12 cellular contexts compared by ENCODE assay signal in the genomic region with DNA sequence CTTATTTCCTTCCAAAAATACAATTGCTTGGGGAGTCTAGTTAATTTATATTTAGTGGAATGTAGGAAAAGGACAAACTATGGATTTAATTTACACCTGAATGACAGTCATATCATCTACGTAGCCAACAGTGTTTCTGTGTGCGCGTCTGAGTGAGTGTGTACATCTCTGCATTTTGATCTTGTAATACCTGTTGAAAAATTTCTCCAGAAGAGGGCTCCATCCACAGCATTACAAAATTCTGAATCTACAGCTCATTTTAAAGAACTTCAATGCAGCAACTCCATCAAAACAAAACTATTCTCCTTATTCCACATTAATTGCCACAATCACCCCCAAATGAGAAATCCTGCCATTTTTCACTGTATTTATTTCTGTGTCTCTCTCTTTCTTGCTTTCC. TPM values are rescaled to one million over a fixed set of nuclear protein-coding genes. Genes with fewer than 3 reads are reported as not detected.
DNase-seq lines count a peak whose midpoint lies in the region; ATAC-seq, FAIRE-seq and TF ChIP-seq lines count a peak whose summit lies in the region.
"Had no signal": no experiment of that assay in that cellular context is flagged by ENCODE, and none has a peak within 500 bp of the region (broad histone marks: within the 10 kb centered on the region; RNA-seq: fewer than 3 reads in every experiment).

No MANE protein-coding gene starts in this region.

- H3K36me3 ChIP-seq in BJ (ENCODE audit: control insufficient read depth, insufficient read depth, low read length) (no peaks in the 10 kb centered on the region), HUES6 (ENCODE audit: control insufficient read depth, insufficient read depth, low read length) (no peaks in the 10 kb centered on the region), GM12878 (ENCODE audit: control insufficient read depth in 2 of 2, insufficient read depth in 2 of 2, low read length in 1 of 2) (no peaks in the 10 kb centered on the region), left lung (no peaks in the 10 kb centered on the region)

- H3K27ac ChIP-seq in HUES6 (ENCODE audit: low read depth, low read length) (no peak overlapping the region; the same call in 1 of the 2 replicates), GM12878 (ENCODE audit: control insufficient read depth, insufficient read depth) (no peak overlapping the region), left lung (no peak overlapping the region)

- CTCF ChIA-PET in BJ (lab: Yijun Ruan, JAX) (interaction anchor here (0.7 to 2.0 kb wide), 16 partner anchors 9 to 817 kb away, joined by 3 to 12 read pairs (median 3); no protein-coding TSS in a partner anchor), GM12878 (lab: Yijun Ruan, JAX) (interaction anchor here (0.6 to 2.1 kb wide), 15 partner anchors 8 to 622 kb away, joined by 3 to 17 read pairs (median 4); no protein-coding TSS in a partner anchor)
- CTCF ChIA-PET in activated CD4-positive, alpha-beta T cell treated with anti-CD3 and anti-CD28 coated beads, Interleukin-2, amount 10 ng/mL, durations not matched to agents 7 days and 5 days (lab: Charles Lee), result no interaction called here

- TF ChIP-seq POLR2A in GM12878 (IDR thresholded peaks at IDR 0.05; ENCODE audit: low read depth, low read length), result no peak

- no peak overlapping the region for H3K9ac ChIP-seq in HUES6 (ENCODE audit: low read length)
- H3K9ac ChIP-seq in GM12878 (ENCODE audit: control insufficient read depth, insufficient read depth, low read length), result no peak overlapping the region

- H3K27ac Mint-ChIP-seq in activated CD4-positive, alpha-beta T cell treated with anti-CD3 and anti-CD28 coated beads, Interleukin-2, amount 10 ng/mL, durations not matched to agents 7 days and 5 days, result no peak overlapping the region
- H3K27ac Mint-ChIP-seq: activated naive CD4-positive, alpha-beta T cell treated with anti-CD3 and anti-CD28 coated beads, Interleukin-2, amount 50 U/mL, for 24 hours; naive thymus-derived CD8-positive, alpha-beta T cell had no signal

- no peaks in the 10 kb centered on the region for H3K9me3 Mint-ChIP-seq in activated CD4-positive, alpha-beta T cell treated with anti-CD3 and anti-CD28 coated beads, Interleukin-2, amount 10 ng/mL, durations not matched to agents 7 days and 5 days
- H3K9me3 Mint-ChIP-seq: activated naive CD4-positive, alpha-beta T cell treated with anti-CD3 and anti-CD28 coated beads, Interleukin-2, amount 50 U/mL, for 24 hours; naive thymus-derived CD8-positive, alpha-beta T cell had no signal

- FAIRE-seq in GM12878 (lab: Jason Lieb, UNC), result no peak

- H3K4me1 ChIP-seq in HUES6 (ENCODE audit: control insufficient read depth, insufficient read depth, low read length), result peaks cover 35% of the 10 kb centered on the region
- no peaks in the 10 kb centered on the region for H3K4me1 ChIP-seq in GM12878 (ENCODE audit: control insufficient read depth, insufficient read depth, low read length)
- peaks cover 7% of the 10 kb centered on the region in 2 donors for H3K4me1 ChIP-seq in left lung

- no peak overlapping the region for H3K4me3 ChIP-seq in BJ (ENCODE audit: low read depth, low read length)
- peak overlapping the region; percentile 41; the same call in 1 of the 2 replicates for H3K4me3 ChIP-seq in HUES6 (ENCODE audit: low read depth, low read length)
- H3K4me3 ChIP-seq in GM12878, result no peak overlapping the region
- no peak overlapping the region for H3K4me3 ChIP-seq in left lung

- 77% methylated on average over 3 of the region's 3 CpGs for WGBS in GM12878 (ENCODE audit: insufficient coverage, insufficient replicate concordance, low lambda C conversion rate, missing lambda C conversion rate)

- peaks cover 61% of the 10 kb centered on the region for H3K27me3 Mint-ChIP-seq in activated CD4-positive, alpha-beta T cell treated with anti-CD3 and anti-CD28 coated beads, Interleukin-2, amount 10 ng/mL, durations not matched to agents 7 days and 5 days

- POLR2A ChIA-PET in BJ (lab: Charles Lee), result no interaction called here
- POLR2A ChIA-PET in GM12878 (lab: Charles Lee), result interaction anchor here (0.6 kb wide), 1 partner anchor 175 kb away, joined by 4 read pairs; no protein-coding TSS in a partner anchor
- POLR2A ChIA-PET in activated CD4-positive, alpha-beta T cell treated with anti-CD3 and anti-CD28 coated beads, Interleukin-2, amount 10 ng/mL, durations not matched to agents 7 days and 5 days (lab: Charles Lee), result no interaction called here

- RAD21 ChIA-PET in GM12878 (lab: Charles Lee; ENCODE audit: unreplicated experiment), result interaction anchor here (0.6 to 0.8 kb wide), 4 partner anchors 10 to 188 kb away, joined by 3 read pairs; no protein-coding TSS in a partner anchor

- H3K79me2 ChIP-seq in GM12878 (ENCODE audit: control insufficient read depth, insufficient read depth, low read length), result no peaks in the 10 kb centered on the region

- in situ Hi-C loops in GM12878 (cut with MboI), result no loop called here

- TF ChIP-seq RAD21 in GM12878 (IDR thresholded peaks at IDR 0.05; ENCODE audit: insufficient read depth, low read depth, low read length), result peak; percentile 56

- DNase-seq in BJ (ENCODE audit: low read depth), result no peak
- no peak for DNase-seq in GM12878 (ENCODE audit: low read depth, low spot score)
- DNase-seq in lung microvascular endothelial cell (ENCODE audit: low read depth in 2 of 2), result peak; percentile 45 to 66
- DNase-seq in NCI-H2196 treated with DMSO at 0.1 percent for 48 hours (lab: John Stamatoyannopoulos, UW; ENCODE audit: unreplicated experiment), result no peak
- DNase-seq in activated CD4-positive, alpha-beta T cell treated with anti-CD3 and anti-CD28 coated beads, Interleukin-2, amount 10 ng/mL, durations not matched to agents 7 days and 5 days, result no peak
- no peak for DNase-seq in left lung
- DNase-seq: naive thymus-derived CD8-positive, alpha-beta T cell; NCI-H82 had no signal

- no peak for TF ChIP-seq EP300 in GM12878 (IDR thresholded peaks at IDR 0.05; ENCODE audit: borderline replicate concordance in 1 of 2, control insufficient read depth in 1 of 2, low read depth in 2 of 2, low read length in 2 of 2)

- H3K36me3 Mint-ChIP-seq in activated CD4-positive, alpha-beta T cell treated with anti-CD3 and anti-CD28 coated beads, Interleukin-2, amount 10 ng/mL, durations not matched to agents 7 days and 5 days (ENCODE audit: low read depth), result no peaks in the 10 kb centered on the region
- H3K36me3 Mint-ChIP-seq: activated naive CD4-positive, alpha-beta T cell treated with anti-CD3 and anti-CD28 coated beads, Interleukin-2, amount 50 U/mL, for 24 hours; naive thymus-derived CD8-positive, alpha-beta T cell had no signal

- H2AFZ ChIP-seq in GM12878 (ENCODE audit: control insufficient read depth, low read depth, low read length), result no peak overlapping the region

- no peaks in the 10 kb centered on the region for H4K20me1 ChIP-seq in GM12878 (ENCODE audit: control insufficient read depth, insufficient read depth)

- H3K9me3 ChIP-seq in HUES6 (ENCODE audit: control insufficient read depth, insufficient read depth, low read depth, low read length) (peaks cover 5% of the 10 kb centered on the region; the same call in 1 of the 2 replicates), GM12878 (replicated peaks; ENCODE audit: control insufficient read depth, insufficient read depth, low read length) (no peaks in the 10 kb centered on the region), left lung (no peaks in the 10 kb centered on the region)

- BruUV-seq in GM12878 (replicated peaks; lab: Mats Ljungman, UMichigan), result no TSS peak

- no peaks in the 10 kb centered on the region for H3K27me3 ChIP-seq in BJ (ENCODE audit: control insufficient read depth, insufficient read depth, low read length)
- peaks cover 38% of the 10 kb centered on the region for H3K27me3 ChIP-seq in HUES6 (ENCODE audit: control insufficient read depth, insufficient read depth, low read length)
- H3K27me3 ChIP-seq in GM12878 (replicated peaks in 1 of 2; ENCODE audit: control insufficient read depth in 2 of 2, insufficient read depth in 2 of 2, low read length in 1 of 2), result peaks cover 6 to 11% of the 10 kb centered on the region in 2 experiments
- H3K27me3 ChIP-seq in left lung, result peaks cover 18 to 52% of the 10 kb centered on the region in 2 donors

- peak; percentile 39; the same call in 1 of the 3 replicates for ATAC-seq in GM12878
- ATAC-seq in GM18517 (IDR thresholded peaks at IDR 0.05; ENCODE audit: unreplicated experiment), result no peak
- ATAC-seq in left lung, result no peak
- ATAC-seq: activated CD4-positive, CD25-positive, alpha-beta regulatory T cell treated with anti-CD3 and anti-CD28 coated beads, Interleukin-2, amount 50 U/mL, for 24 hours; naive thymus-derived CD8-positive, alpha-beta T cell had no signal

- TF ChIP-seq CTCF in BJ (IDR thresholded peaks at IDR 0.05; ENCODE audit: insufficient read depth, low read depth, low read length), result peak; percentile 44; the same call in 1 of the 2 replicates
- TF ChIP-seq CTCF in GM12878 (IDR thresholded peaks at IDR 0.05 in 2 of 3, conservative IDR thresholded peaks at IDR 0.05 in 1 of 3; ENCODE audit: control insufficient read depth in 2 of 3, extremely low read depth in 1 of 3, insufficient read depth in 1 of 3, low read depth in 3 of 3, low read length in 3 of 3), result no peak; a peak in 1 of 6 replicates
- TF ChIP-seq CTCF in left lung (IDR thresholded peaks at IDR 0.05), result no peak

- H3K4me1 Mint-ChIP-seq in activated CD4-positive, alpha-beta T cell treated with anti-CD3 and anti-CD28 coated beads, Interleukin-2, amount 10 ng/mL, durations not matched to agents 7 days and 5 days, result peaks cover 15% of the 10 kb centered on the region
- H3K4me1 Mint-ChIP-seq: activated naive CD4-positive, alpha-beta T cell treated with anti-CD3 and anti-CD28 coated beads, Interleukin-2, amount 50 U/mL, for 24 hours had no signal

- no peak overlapping the region for H3K4me3 Mint-ChIP-seq in activated CD4-positive, alpha-beta T cell treated with anti-CD3 and anti-CD28 coated beads, Interleukin-2, amount 10 ng/mL, durations not matched to agents 7 days and 5 days
- H3K4me3 Mint-ChIP-seq: activated naive CD4-positive, alpha-beta T cell treated with anti-CD3 and anti-CD28 coated beads, Interleukin-2, amount 50 U/mL, for 24 hours; naive thymus-derived CD8-positive, alpha-beta T cell had no signal

- intact Hi-C loops in GM12878 (cut with micrococcal nuclease; ENCODE audit: unreplicated experiment), result loop anchor here (10.0 kb wide), 2 partner anchors 164 to 584 kb away; no protein-coding TSS in a partner anchor
- intact Hi-C loops in left lung (cut with DNase I), result no loop called here

- SMC1A ChIA-PET in GM12878 (lab: Charles Lee; ENCODE audit: uncharacterized antibody, unreplicated experiment), result interaction anchor here (0.7 to 1.0 kb wide), 7 partner anchors 9 to 367 kb away, joined by 3 to 5 read pairs (median 3); no protein-coding TSS in a partner anchor

- H3K4me2 ChIP-seq in GM12878 (ENCODE audit: control insufficient read depth, insufficient read depth), result no peak overlapping the region

RNA-seq across cellular contexts. Expression of a gene that starts 3.9 kb away (rescaled TPM):
- polyA plus RNA-seq in BJ (2011; rRNA removed), result 86.2 and 113 TPM in 2 replicates
- polyA minus RNA-seq in BJ (2011; rRNA and poly(A)+ RNA removed), result 36.6 and 48.7 TPM in 2 replicates
- total RNA-seq in GM12878 (2013; cell fraction: nucleolus; rRNA removed), result not detected in 2 replicates
- total RNA-seq in GM12878 (2014; rRNA removed), result not detected in 2 replicates
- total RNA-seq in GM12878 (2014; rRNA removed; fragmentation: Illumina TruSeq; extraction: Trizol), result not detected in 2 replicates
- not detected in 2 replicates for total RNA-seq in GM12878 (2021)
- polyA plus RNA-seq in GM12878 (2011; ENCODE audit: low read depth), result not detected
- 0.04 and 0.05 TPM in 2 replicates for polyA plus RNA-seq in GM12878 (2011; rRNA removed)
- polyA plus RNA-seq in GM12878 (2011; cell fraction: cytosol; rRNA removed), result 0.03 and 0.05 TPM in 2 replicates
- polyA plus RNA-seq in GM12878 (2011; cell fraction: nucleus; rRNA removed), result 0.03 and 0.04 TPM in 2 replicates
- polyA plus RNA-seq in GM12878 (2012), result 0.26 and 0.28 TPM in 2 replicates
- polyA plus RNA-seq in GM12878 (2014; fragmentation: Illumina TruSeq; extraction: Trizol), result under 0.01 and 0.02 TPM in 2 replicates
- not detected for polyA plus RNA-seq in GM12878 (2014; fragmentation: Nextera tagmentation; extraction: Ambion mirVana)
- polyA plus RNA-seq in GM12878 (2014; rRNA removed), result 0.28 TPM in 1 of 2 replicates, not detected in the other
- polyA plus RNA-seq in GM12878 (2016; fragmentation: Nextera tagmentation; extraction: Ambion mirVana), result not detected
- 0.98 TPM in 1 of 2 replicates, not detected in the other for polyA minus RNA-seq in GM12878 (2011; rRNA and poly(A)+ RNA removed)
- not detected in 2 replicates for polyA minus RNA-seq in GM12878 (2011; cell fraction: cytosol; rRNA and poly(A)+ RNA removed)
- polyA minus RNA-seq in GM12878 (2011; cell fraction: nucleus; rRNA and poly(A)+ RNA removed), result 0.10 TPM in 1 of 2 replicates, not detected in the other
- 14.5 and 23.5 TPM in 2 replicates for total RNA-seq in lung microvascular endothelial cell
- not detected for total RNA-seq in activated CD4-positive, alpha-beta T cell treated with anti-CD3 and anti-CD28 coated beads, Interleukin-2, amount 10 ng/mL, durations not matched to agents 7 days and 5 days
- 10 to 100 TPM in 1 of 2 donors, 1 to 10 TPM in 1; 8.7 to 20.3 TPM for total RNA-seq in left lung
- total RNA-seq: naive thymus-derived CD8-positive, alpha-beta T cell had no signal
- polyA plus RNA-seq: naive thymus-derived CD8-positive, alpha-beta T cell had no signal

Comparison
In these comparisons a context has a peak if more than half of its experiments do, and no peak if none do; other contexts are left out.
1. DNase-seq: peak in lung microvascular endothelial cell (2 of 2); none in BJ (single experiment), GM12878 (single experiment), NCI-H2196 treated with DMSO at 0.1 percent for 48 hours (single experiment), activated CD4-positive, alpha-beta T cell treated with anti-CD3 and anti-CD28 coated beads, Interleukin-2, amount 10 ng/mL, durations not matched to agents 7 days and 5 days (single experiment) and left lung (0 of 2).
2. RNA of a gene that starts 3.9 kb away (total RNA-seq): 8.7 to 20.3 TPM in left lung and 14.5 to 23.5 TPM in lung microvascular endothelial cell; not detected in GM12878 and not detected in activated CD4-positive, alpha-beta T cell treated with anti-CD3 and anti-CD28 coated beads, Interleukin-2, amount 10 ng/mL, durations not matched to agents 7 days and 5 days; every median in the first group is over 4 times any median in the second.